19 cellular contexts compared by ENCODE assay signal in genomic region chr2:85440736-85441135, GRCh38. TPM values are rescaled to one million over a fixed set of nuclear protein-coding genes. Genes with fewer than 3 reads are reported as not detected.
"Had no signal": no experiment of that assay in that cellular context is flagged by ENCODE, and none has a peak within 500 bp of the region (broad histone marks: within the 10 kb centered on the region; RNA-seq: fewer than 3 reads in every experiment).

No MANE protein-coding gene starts in this region.

- H3K27ac ChIP-seq: coronary artery, heart left ventricle, right atrium auricular region had no signal

- H3K9me3 Mint-ChIP-seq: endodermal cell; naive thymus-derived CD8-positive, alpha-beta T cell; type B pancreatic cell had no signal

- DNase-seq: effector CD4-positive, alpha-beta T cell; erythroblast; heart left ventricle; hippocampal formation; kidney glomerular epithelial cell; mucosa of descending colon; posterior cingulate gyrus; small intestine; stimulated activated CD4-positive, alpha-beta T cell treated with anti-CD3 and anti-CD28 coated beads, Interleukin-2, amount 100 ng/mL, for 48 hours; stimulated activated naive CD4-positive, alpha-beta T cell treated with Interleukin-2 at 50 U/mL for 16 hours had no signal

- H3K4me3 ChIP-seq: coronary artery, heart left ventricle, mucosa of descending colon, right atrium auricular region had no signal

- H3K36me3 Mint-ChIP-seq: naive thymus-derived CD8-positive, alpha-beta T cell; type B pancreatic cell had no signal

- H3K27ac Mint-ChIP-seq: endodermal cell, type B pancreatic cell had no signal

- ATAC-seq: heart left ventricle; mucosa of descending colon; naive thymus-derived CD8-positive, alpha-beta T cell had no signal

- H3K27me3 Mint-ChIP-seq: naive thymus-derived CD8-positive, alpha-beta T cell; type B pancreatic cell had no signal

- H3K4me3 Mint-ChIP-seq: endodermal cell, type B pancreatic cell had no signal

- H3K36me3 ChIP-seq: heart left ventricle, right atrium auricular region had no signal

- H3K9me3 ChIP-seq: heart left ventricle, mucosa of descending colon, right atrium auricular region had no signal

- H3K27me3 ChIP-seq: heart left ventricle, right atrium auricular region had no signal

RNA-seq across cellular contexts. Expression of gene SH2D6, which starts 22.2 kb away (rescaled TPM):
- total RNA-seq: glomerular endothelial cell, heart left ventricle, lower leg skin, right atrium auricular region had no signal
- polyA plus RNA-seq: endothelial cell of umbilical vein; heart left ventricle; naive thymus-derived CD8-positive, alpha-beta T cell; neural cell had no signal

RNA-seq across cellular contexts. Expression of gene CAPG, which starts 30.6 kb away (rescaled TPM):
- polyA plus RNA-seq: neural cell had no signal
